Comparison of ENCODE assay signal across 24 cellular contexts in genomic region chr5:180210961-180211760, GRCh38. TPM values are rescaled to one million over a fixed set of nuclear protein-coding genes. Genes with fewer than 3 reads are reported as not detected.
"Had no signal": no experiment of that assay in that cellular context is flagged by ENCODE, and none has a peak within 500 bp of the region (broad histone marks: within the 10 kb centered on the region; RNA-seq: fewer than 3 reads in every experiment).

No MANE protein-coding gene starts in this region.

- DNase-seq: IMR-90, Kasumi-1, MM.1S, NCI-H1092 treated with DMSO at 0.1 percent for 48 hours, NCI-H1436, NCI-H187, NCI-H2029, NCI-H2081 treated with DMSO at 0.1 percent for 48 hours, NCI-H2171, NCI-H226, NCI-H446, NCI-H510A, NCI-H524 treated with DMSO at 0.1 percent for 48 hours, NCI-H69, NCI-H774, Right ventricle myocardium superior, RPMI8226, SIG-M5 had no signal

- H3K9ac ChIP-seq: KMS-11 had no signal

- FAIRE-seq: RCC 7860 had no signal

- H3K36me3 ChIP-seq: SJSA1 had no signal

- H3K4me3 ChIP-seq: SJSA1, SK-N-MC had no signal

- H3K4me2 ChIP-seq: KMS-11 had no signal

- H3K27ac ChIP-seq: KMS-11, SJSA1, SK-N-MC had no signal

RNA-seq across cellular contexts. Expression of gene RASGEF1C, which starts 2.1 kb away (rescaled TPM):
- total RNA-seq: HT-29, IMR-90, M059J, SJSA1 had no signal
- polyA plus RNA-seq: IMR-90 had no signal
